ENCODE assay signal across 9 cellular contexts in genomic region chr3:15063656-15064286, GRCh38. TPM values are rescaled to one million over a fixed set of nuclear protein-coding genes. Genes with fewer than 3 reads are reported as not detected.
A peak's percentile ranks its signal among the peaks of the same experiment; 100 is the strongest.
DNase-seq lines count a peak whose midpoint lies in the region; ATAC-seq, FAIRE-seq and TF ChIP-seq lines count a peak whose summit lies in the region.
"Had no signal": no experiment of that assay in that cellular context is flagged by ENCODE, and none has a peak within 500 bp of the region (broad histone marks: within the 10 kb centered on the region; RNA-seq: fewer than 3 reads in every experiment).

No MANE protein-coding gene starts in this region.

- H3K36me3 ChIP-seq in BE2C: peaks cover 4% of the 10 kb centered on the region
- no peaks in the 10 kb centered on the region for H3K36me3 ChIP-seq in MM.1S (replicated peaks; ENCODE audit: insufficient read depth, low read length)
- peaks cover 4 to 10% (median 7%) of the 10 kb centered on the region in 4 experiments for H3K36me3 ChIP-seq in H1 (ENCODE audit: control insufficient read depth in 2 of 4, insufficient read depth in 4 of 4, low read length in 3 of 4)

- H3K4me3 Mint-ChIP-seq in natural killer cell: peak overlapping the region; percentile 94

- no peak overlapping the region for H3K14ac ChIP-seq in H1 (ENCODE audit: insufficient read length)

- H3K36me3 Mint-ChIP-seq in natural killer cell: no peaks in the 10 kb centered on the region

- no peak overlapping the region for H2BK20ac ChIP-seq in H1 (ENCODE audit: low read length)

- H3K9me3 ChIP-seq in BE2C: no peaks in the 10 kb centered on the region
- H3K9me3 ChIP-seq in MM.1S (replicated peaks; ENCODE audit: insufficient read depth, low read length): no peaks in the 10 kb centered on the region
- no peaks in the 10 kb centered on the region; a peak in 1 of 4 replicates for H3K9me3 ChIP-seq in H1 (ENCODE audit: insufficient read depth in 2 of 2, low read depth in 1 of 2, low read length in 1 of 2)

- peaks cover 7% of the 10 kb centered on the region; the same call in 1 of the 2 replicates for H3K23me2 ChIP-seq in H1 (ENCODE audit: low read depth, low read length)

- intact Hi-C loops in natural killer cell (cut with micrococcal nuclease): loop anchor here (2.0 kb wide), 1 partner anchor 35 kb away; the partner anchor contains the start of gene RBSN

- no peak overlapping the region for H2AK5ac ChIP-seq in H1 (ENCODE audit: low read depth, low read length)

- no peak overlapping the region for H3K56ac ChIP-seq in H1 (replicated peaks; ENCODE audit: insufficient read length, low read depth, low read length)

- H3K4me3 ChIP-seq in BE2C (ENCODE audit: low read depth, low read length): peak overlapping the region; percentile 84
- peak overlapping the region; percentile 92 for H3K4me3 ChIP-seq in MM.1S (ENCODE audit: low read length)
- H3K4me3 ChIP-seq in H1 (ENCODE audit: extremely low read depth in 1 of 4, insufficient read depth in 2 of 4, low read depth in 3 of 4, low read length in 4 of 4): peak overlapping the region; percentile 81 to 97 (median 89); a peak in 7 of 8 replicates

- TF ChIP-seq EP300 in H1 (IDR thresholded peaks at IDR 0.05; ENCODE audit: borderline replicate concordance in 1 of 2, low read depth in 2 of 2, low read length in 2 of 2): no peak

- H3K27me3 ChIP-seq in BE2C (no peaks in the 10 kb centered on the region), MM.1S (replicated peaks; ENCODE audit: insufficient read depth, low read length) (no peaks in the 10 kb centered on the region), H1 (replicated peaks in 1 of 4; ENCODE audit: control insufficient read depth in 3 of 4, extremely low read depth in 1 of 4, insufficient read depth in 3 of 4, low read length in 3 of 4) (no peaks in the 10 kb centered on the region)

- ATAC-seq in natural killer cell: no peak

- H3K27ac Mint-ChIP-seq in natural killer cell: peak overlapping the region in 1 of 2 donors; percentile 92

- 88% methylated on average over 13 of the region's 13 CpGs; no CpG with 5 or more reads in 1 of the 2 experiments for whole genome bisulfite sequencing in H1 (ENCODE audit: extremely low coverage in 1 of 2, insufficient coverage in 1 of 2, insufficient read length in 1 of 2, insufficient replicate concordance in 2 of 2, low coverage in 1 of 2, low lambda C conversion rate in 2 of 2, missing lambda C conversion rate in 1 of 2), 2 experiments

- no peaks in the 10 kb centered on the region for H3K4me1 ChIP-seq in BE2C
- H3K4me1 ChIP-seq in MM.1S (ENCODE audit: low read length): peaks cover 5% of the 10 kb centered on the region
- peaks cover 0 to 11% (median 6%) of the 10 kb centered on the region in 4 experiments; a peak in 5 of 7 replicates for H3K4me1 ChIP-seq in H1 (replicated peaks in 1 of 4; ENCODE audit: control insufficient read depth in 3 of 4, insufficient read depth in 4 of 4, low read length in 3 of 4)

- no peak for TF ChIP-seq POLR2A in H1 (IDR thresholded peaks at IDR 0.05; ENCODE audit: control extremely low read depth in 1 of 2, low read depth in 2 of 2, low read length in 2 of 2)

- no peak overlapping the region for H4K8ac ChIP-seq in H1 (ENCODE audit: extremely low read depth, insufficient read depth, low read length)

- H4K20me1 ChIP-seq in MM.1S (ENCODE audit: insufficient read depth, low read length) (0 out of 2 replicates have a peak, but pooled peaks cover 3% of the 10 kb centered on the region), H1 (replicated peaks in 1 of 2; ENCODE audit: control insufficient read depth in 1 of 2, insufficient read depth in 2 of 2, low read length in 2 of 2) (peaks cover 0 to 5% of the 10 kb centered on the region in 2 experiments)

- no peak for FAIRE-seq in H1 (lab: Jason Lieb, UNC)
- FAIRE-seq: frontal cortex had no signal

- no peak overlapping the region for H2BK5ac ChIP-seq in H1 (ENCODE audit: low read depth, low read length)

- H2BK12ac ChIP-seq in H1 (ENCODE audit: low read depth, low read length): no peak overlapping the region

- POLR2A ChIA-PET in H1 (lab: Charles Lee; ENCODE audit: partially characterized antibody): interaction anchor here (0.8 to 4.0 kb wide), 3 partner anchors 8 to 28 kb away, joined by 4 to 17 read pairs (median 7); no protein-coding TSS in a partner anchor

- peaks cover 17 to 26% of the 10 kb centered on the region in 2 donors for H3K4me1 Mint-ChIP-seq in natural killer cell

- H3K27ac ChIP-seq in MM.1S (ENCODE audit: low read length) (no peak overlapping the region), H1 (ENCODE audit: low read depth, low read length) (no peak overlapping the region)

- no peaks in the 10 kb centered on the region for H3K9me2 ChIP-seq in MM.1S (replicated peaks; ENCODE audit: insufficient read depth, low read length)

- H3F3A ChIP-seq in MM.1S (ENCODE audit: insufficient read depth, low read length): no peaks in the 10 kb centered on the region

- H3K9me3 Mint-ChIP-seq in natural killer cell: no peaks in the 10 kb centered on the region

- no peak overlapping the region for H3K18ac ChIP-seq in H1 (ENCODE audit: extremely low read depth, low read length)

- H2AFZ ChIP-seq in MM.1S (ENCODE audit: low read length): no peak overlapping the region
- H2AFZ ChIP-seq in H1 (ENCODE audit: low read length): no peak overlapping the region

- no peaks in the 10 kb centered on the region for H3K27me3 Mint-ChIP-seq in natural killer cell (ENCODE audit: low read depth in 2 of 2)

- TF ChIP-seq CTCF in BE2C (IDR thresholded peaks at IDR 0.05; ENCODE audit: low read depth, low read length) (no peak), MM.1S (IDR thresholded peaks at IDR 0.05; ENCODE audit: low read length) (no peak), H1 (IDR thresholded peaks at IDR 0.05; ENCODE audit: control extremely low read depth in 1 of 3, insufficient read depth in 1 of 3, low read depth in 1 of 3, low read length in 3 of 3) (no peak), natural killer cell (IDR thresholded peaks at IDR 0.05) (no peak)

- no peak overlapping the region for H2BK15ac ChIP-seq in H1 (ENCODE audit: low read length)

- H3K79me2 ChIP-seq in MM.1S (ENCODE audit: low read length) (peaks cover 45% of the 10 kb centered on the region), H1 (ENCODE audit: control insufficient read depth in 1 of 2, insufficient read depth in 2 of 2, low read length in 2 of 2) (peaks cover 9 to 36% of the 10 kb centered on the region in 2 experiments; a peak in 3 of 4 replicates)

- H3K79me1 ChIP-seq in H1 (ENCODE audit: low read depth, low read length): peaks cover 15% of the 10 kb centered on the region

- H4K5ac ChIP-seq in H1 (ENCODE audit: insufficient read length, low read depth, low read length): no peak overlapping the region

- H2BK120ac ChIP-seq in H1 (replicated peaks; ENCODE audit: low read depth, low read length): no peak overlapping the region

- no peak for TF ChIP-seq RAD21 in H1 (IDR thresholded peaks at IDR 0.05 in 1 of 2, conservative IDR thresholded peaks at IDR 0.05 in 1 of 2; ENCODE audit: low read depth in 2 of 2, low read length in 2 of 2)

- DNase-seq in BE2C (no peak), MM.1S (no peak), H1 (ENCODE audit: low read depth in 1 of 2, low spot score in 2 of 2) (no peak), natural killer cell (no peak), NCI-H2107 treated with DMSO at 0.1 percent for 48 hours (lab: John Stamatoyannopoulos, UW; ENCODE audit: unreplicated experiment) (no peak), SW 1271 (lab: John Stamatoyannopoulos, UW) (no peak), retina (no peak)
- no peak for DNase-seq in effector CD4-positive, alpha-beta T cell

- no peak overlapping the region for H4K91ac ChIP-seq in H1 (replicated peaks; ENCODE audit: insufficient read length, low read length)

- no peak overlapping the region for H3K4ac ChIP-seq in H1 (replicated peaks; ENCODE audit: insufficient read length, low read depth, low read length)

- no peak overlapping the region for H3K23ac ChIP-seq in H1 (ENCODE audit: insufficient read length)

- H3K4me2 ChIP-seq in MM.1S (ENCODE audit: low read depth, low read length) (peak overlapping the region; percentile 81), H1 (ENCODE audit: insufficient read depth in 1 of 2, low read depth in 2 of 2, low read length in 2 of 2) (peak overlapping the region; percentile 83 to 88)

- CTCF ChIA-PET in H1 (lab: Charles Lee; ENCODE audit: partially characterized antibody): interaction anchor here (0.6 to 1.3 kb wide), 3 partner anchors 10 to 303 kb away, joined by 3 to 6 read pairs (median 3); no protein-coding TSS in a partner anchor

- peak overlapping the region; percentile 95 for H3K9ac ChIP-seq in MM.1S (ENCODE audit: low read length)
- H3K9ac ChIP-seq in H1 (replicated peaks in 1 of 4; ENCODE audit: extremely low read depth in 1 of 4, low read depth in 3 of 4, low read length in 3 of 4): peak overlapping the region in 2 of 4 experiments; percentile 2 to 94; a peak in 2 of 7 replicates

TF ChIP-seq in H1, 55 proteins besides CTCF, POLR2A, EP300 and RAD21 (continues in another document):
- TF ChIP-seq NRF1 (IDR thresholded peaks at IDR 0.05; ENCODE audit: low read depth, low read length): no peak
- TF ChIP-seq SIN3A (conservative IDR thresholded peaks at IDR 0.05 in 1 of 2, IDR thresholded peaks at IDR 0.05 in 1 of 2; ENCODE audit: low read depth in 1 of 2, low read length in 2 of 2): no peak

RNA-seq across cellular contexts. Expression of gene MRPS25, which starts 1.3 kb away (rescaled TPM):
- 34.5 TPM for polyA plus RNA-seq in BE2C (2012; ENCODE audit: insufficient read depth, insufficient read length, low read depth)
- total RNA-seq in H1 (2021; fragmentation: NEBNext Ultra II Directional; extraction: Animal tissue kit (Norgen Biotek cat#: 25700)): 56.5 TPM in 2 replicates
- 23.0 and 23.7 TPM in 2 replicates for polyA plus RNA-seq in H1 (2011; rRNA removed)
- 36.1 TPM for polyA plus RNA-seq in H1 (2011; cell fraction: cytosol; rRNA removed)
- 49.0 TPM for polyA plus RNA-seq in H1 (2011; cell fraction: nucleus; rRNA removed)
- 47.3 to 53.5 TPM (median 50.9 TPM) in 4 replicates for polyA plus RNA-seq in H1 (2012, experiment 1 of 2)
- polyA plus RNA-seq in H1 (2012, experiment 2 of 2): 11.6 TPM
- 23.4 TPM for polyA plus RNA-seq in H1 (2013, experiment 1 of 2)
- polyA plus RNA-seq in H1 (2013, experiment 2 of 2): 25.2 TPM
- 15.1 and 20.0 TPM in 2 replicates for polyA minus RNA-seq in H1 (2011; rRNA and poly(A)+ RNA removed)
- polyA minus RNA-seq in H1 (2011; cell fraction: cytosol; rRNA and poly(A)+ RNA removed): 28.0 TPM
- polyA minus RNA-seq in H1 (2011; cell fraction: nucleus; rRNA and poly(A)+ RNA removed): 44.0 TPM
- total RNA-seq in natural killer cell: 10 to 100 TPM; 32.3 to 41.4 (median 41.4) TPM

RNA-seq across cellular contexts. Expression of gene RBSN, which starts 35.2 kb away (rescaled TPM):
- 11.8 TPM for polyA plus RNA-seq in BE2C (2012; ENCODE audit: insufficient read depth, insufficient read length, low read depth)
- total RNA-seq in H1 (2021; fragmentation: NEBNext Ultra II Directional; extraction: Animal tissue kit (Norgen Biotek cat#: 25700)): 18.9 and 20.0 TPM in 2 replicates
- polyA plus RNA-seq in H1 (2011; rRNA removed): 5.6 and 5.9 TPM in 2 replicates
- 7.1 TPM for polyA plus RNA-seq in H1 (2011; cell fraction: cytosol; rRNA removed)
- 11.6 TPM for polyA plus RNA-seq in H1 (2011; cell fraction: nucleus; rRNA removed)
- polyA plus RNA-seq in H1 (2012, experiment 1 of 2): 8.2 to 12.0 TPM (median 11.2 TPM) in 4 replicates
- 3.8 TPM for polyA plus RNA-seq in H1 (2012, experiment 2 of 2)
- 8.5 TPM for polyA plus RNA-seq in H1 (2013, experiment 1 of 2)
- 8.7 TPM for polyA plus RNA-seq in H1 (2013, experiment 2 of 2)
- polyA minus RNA-seq in H1 (2011; rRNA and poly(A)+ RNA removed): 17.2 and 17.8 TPM in 2 replicates
- 14.5 TPM for polyA minus RNA-seq in H1 (2011; cell fraction: cytosol; rRNA and poly(A)+ RNA removed)
- 9.7 TPM for polyA minus RNA-seq in H1 (2011; cell fraction: nucleus; rRNA and poly(A)+ RNA removed)
- total RNA-seq in natural killer cell: 10 to 100 TPM; 27.6 to 34.4 (median 29.4) TPM
